In genomic region chr7:75737856-75738603, GRCh38 we compare ENCODE assay signal across 1 cellular context.
TF ChIP-seq lines count a peak whose summit lies in the region.

No MANE protein-coding gene starts in this region.

TF ChIP-seq in HepG2, 621 proteins besides CTCF, POLR2A, EP300 and RAD21 (continues in another document):
- no peak for TF ChIP-seq SATB2 (CRISPR knock-in tag; IDR thresholded peaks at IDR 0.05)
- TF ChIP-seq, protein P1, sequence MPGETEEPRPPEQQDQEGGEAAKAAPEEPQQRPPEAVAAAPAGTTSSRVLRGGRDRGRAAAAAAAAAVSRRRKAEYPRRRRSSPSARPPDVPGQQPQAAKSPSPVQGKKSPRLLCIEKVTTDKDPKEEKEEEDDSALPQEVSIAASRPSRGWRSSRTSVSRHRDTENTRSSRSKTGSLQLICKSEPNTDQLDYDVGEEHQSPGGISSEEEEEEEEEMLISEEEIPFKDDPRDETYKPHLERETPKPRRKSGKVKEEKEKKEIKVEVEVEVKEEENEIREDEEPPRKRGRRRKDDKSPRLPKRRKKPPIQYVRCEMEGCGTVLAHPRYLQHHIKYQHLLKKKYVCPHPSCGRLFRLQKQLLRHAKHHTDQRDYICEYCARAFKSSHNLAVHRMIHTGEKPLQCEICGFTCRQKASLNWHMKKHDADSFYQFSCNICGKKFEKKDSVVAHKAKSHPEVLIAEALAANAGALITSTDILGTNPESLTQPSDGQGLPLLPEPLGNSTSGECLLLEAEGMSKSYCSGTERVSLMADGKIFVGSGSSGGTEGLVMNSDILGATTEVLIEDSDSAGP (CRISPR knock-in tag; IDR thresholded peaks at IDR 0.05; ENCODE audit: borderline replicate concordance), result no peak
- TF ChIP-seq HES4 (CRISPR knock-in tag; IDR thresholded peaks at IDR 0.05; ENCODE audit: borderline replicate concordance), result no peak
- no peak for TF ChIP-seq ZNF280B (CRISPR knock-in tag; IDR thresholded peaks at IDR 0.05; ENCODE audit: borderline replicate concordance)
- TF ChIP-seq, protein P2, sequence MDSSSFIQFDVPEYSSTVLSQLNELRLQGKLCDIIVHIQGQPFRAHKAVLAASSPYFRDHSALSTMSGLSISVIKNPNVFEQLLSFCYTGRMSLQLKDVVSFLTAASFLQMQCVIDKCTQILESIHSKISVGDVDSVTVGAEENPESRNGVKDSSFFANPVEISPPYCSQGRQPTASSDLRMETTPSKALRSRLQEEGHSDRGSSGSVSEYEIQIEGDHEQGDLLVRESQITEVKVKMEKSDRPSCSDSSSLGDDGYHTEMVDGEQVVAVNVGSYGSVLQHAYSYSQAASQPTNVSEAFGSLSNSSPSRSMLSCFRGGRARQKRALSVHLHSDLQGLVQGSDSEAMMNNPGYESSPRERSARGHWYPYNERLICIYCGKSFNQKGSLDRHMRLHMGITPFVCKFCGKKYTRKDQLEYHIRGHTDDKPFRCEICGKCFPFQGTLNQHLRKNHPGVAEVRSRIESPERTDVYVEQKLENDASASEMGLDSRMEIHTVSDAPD (CRISPR knock-in tag; IDR thresholded peaks at IDR 0.05), result no peak
- no peak for TF ChIP-seq MAZ (IDR thresholded peaks at IDR 0.05; ENCODE audit: borderline replicate concordance, low read depth, low read length)
- TF ChIP-seq MAZ (CRISPR knock-in tag; IDR thresholded peaks at IDR 0.05; ENCODE audit: low read depth), result peak; percentile 22; the same call in 1 of the 2 replicates
- TF ChIP-seq, protein P3, sequence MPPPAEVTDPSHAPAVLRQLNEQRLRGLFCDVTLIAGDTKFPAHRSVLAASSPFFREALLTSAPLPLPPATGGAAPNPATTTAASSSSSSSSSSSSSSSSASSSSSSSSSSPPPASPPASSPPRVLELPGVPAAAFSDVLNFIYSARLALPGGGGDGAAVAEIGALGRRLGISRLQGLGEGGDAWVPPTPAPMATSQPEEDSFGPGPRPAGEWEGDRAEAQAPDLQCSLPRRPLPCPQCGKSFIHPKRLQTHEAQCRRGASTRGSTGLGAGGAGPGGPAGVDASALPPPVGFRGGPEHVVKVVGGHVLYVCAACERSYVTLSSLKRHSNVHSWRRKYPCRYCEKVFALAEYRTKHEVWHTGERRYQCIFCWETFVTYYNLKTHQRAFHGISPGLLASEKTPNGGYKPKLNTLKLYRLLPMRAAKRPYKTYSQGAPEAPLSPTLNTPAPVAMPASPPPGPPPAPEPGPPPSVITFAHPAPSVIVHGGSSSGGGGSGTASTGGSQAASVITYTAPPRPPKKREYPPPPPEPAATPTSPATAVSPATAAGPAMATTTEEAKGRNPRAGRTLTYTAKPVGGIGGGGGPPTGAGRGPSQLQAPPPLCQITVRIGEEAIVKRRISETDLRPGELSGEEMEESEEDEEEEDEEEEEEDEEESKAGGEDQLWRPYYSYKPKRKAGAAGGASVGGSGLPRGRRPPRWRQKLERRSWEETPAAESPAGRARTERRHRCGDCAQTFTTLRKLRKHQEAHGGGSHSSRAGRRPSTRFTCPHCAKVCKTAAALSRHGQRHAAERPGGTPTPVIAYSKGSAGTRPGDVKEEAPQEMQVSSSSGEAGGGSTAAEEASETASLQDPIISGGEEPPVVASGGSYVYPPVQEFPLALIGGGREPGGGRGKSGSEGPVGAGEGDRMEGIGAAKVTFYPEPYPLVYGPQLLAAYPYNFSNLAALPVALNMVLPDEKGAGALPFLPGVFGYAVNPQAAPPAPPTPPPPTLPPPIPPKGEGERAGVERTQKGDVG (CRISPR knock-in tag; IDR thresholded peaks at IDR 0.05; ENCODE audit: borderline replicate concordance), result peak; percentile 77; the same call in 1 of the 2 replicates
- TF ChIP-seq ZNF142 (CRISPR knock-in tag; IDR thresholded peaks at IDR 0.05), result 0 out of 2 replicates have a peak, but pooled peaks have one; percentile 18
- TF ChIP-seq ZNF839 (CRISPR knock-in tag; IDR thresholded peaks at IDR 0.05; ENCODE audit: borderline replicate concordance), result no peak
- no peak for TF ChIP-seq MAFF (IDR thresholded peaks at IDR 0.05; ENCODE audit: low read depth, low read length)
- TF ChIP-seq ZNF788 (CRISPR knock-in tag; IDR thresholded peaks at IDR 0.05; ENCODE audit: borderline replicate concordance), result 0 out of 2 replicates have a peak, but pooled peaks have one; percentile 38
- no peak for TF ChIP-seq ZNF234 (CRISPR knock-in tag; conservative IDR thresholded peaks at IDR 0.05)
- no peak for TF ChIP-seq ZNF33B (CRISPR knock-in tag; IDR thresholded peaks at IDR 0.05)
- no peak for TF ChIP-seq SIN3B (IDR thresholded peaks at IDR 0.05; ENCODE audit: low read length)
- TF ChIP-seq, protein P4, sequence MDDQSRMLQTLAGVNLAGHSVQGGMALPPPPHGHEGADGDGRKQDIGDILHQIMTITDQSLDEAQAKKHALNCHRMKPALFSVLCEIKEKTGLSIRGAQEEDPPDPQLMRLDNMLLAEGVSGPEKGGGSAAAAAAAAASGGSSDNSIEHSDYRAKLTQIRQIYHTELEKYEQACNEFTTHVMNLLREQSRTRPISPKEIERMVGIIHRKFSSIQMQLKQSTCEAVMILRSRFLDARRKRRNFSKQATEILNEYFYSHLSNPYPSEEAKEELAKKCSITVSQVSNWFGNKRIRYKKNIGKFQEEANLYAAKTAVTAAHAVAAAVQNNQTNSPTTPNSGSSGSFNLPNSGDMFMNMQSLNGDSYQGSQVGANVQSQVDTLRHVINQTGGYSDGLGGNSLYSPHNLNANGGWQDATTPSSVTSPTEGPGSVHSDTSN (CRISPR knock-in tag; IDR thresholded peaks at IDR 0.05; ENCODE audit: borderline replicate concordance), result no peak
- no peak for TF ChIP-seq ZSCAN21 (CRISPR knock-in tag; IDR thresholded peaks at IDR 0.05; ENCODE audit: borderline replicate concordance)
- 0 out of 2 replicates have a peak, but pooled peaks have one; percentile 17 for TF ChIP-seq TBX2 (CRISPR knock-in tag; IDR thresholded peaks at IDR 0.05; ENCODE audit: borderline replicate concordance)
- no peak for TF ChIP-seq SALL2 (CRISPR knock-in tag; IDR thresholded peaks at IDR 0.05)
- TF ChIP-seq ZNF570 (CRISPR knock-in tag; IDR thresholded peaks at IDR 0.05; ENCODE audit: borderline replicate concordance), result no peak
- TF ChIP-seq ZNF225 (CRISPR knock-in tag; IDR thresholded peaks at IDR 0.05), result peak; percentile 57; the same call in 1 of the 2 replicates
- TF ChIP-seq ZBTB3 (CRISPR knock-in tag; IDR thresholded peaks at IDR 0.05; ENCODE audit: borderline replicate concordance, low read depth), result no peak
- TF ChIP-seq, protein P5, sequence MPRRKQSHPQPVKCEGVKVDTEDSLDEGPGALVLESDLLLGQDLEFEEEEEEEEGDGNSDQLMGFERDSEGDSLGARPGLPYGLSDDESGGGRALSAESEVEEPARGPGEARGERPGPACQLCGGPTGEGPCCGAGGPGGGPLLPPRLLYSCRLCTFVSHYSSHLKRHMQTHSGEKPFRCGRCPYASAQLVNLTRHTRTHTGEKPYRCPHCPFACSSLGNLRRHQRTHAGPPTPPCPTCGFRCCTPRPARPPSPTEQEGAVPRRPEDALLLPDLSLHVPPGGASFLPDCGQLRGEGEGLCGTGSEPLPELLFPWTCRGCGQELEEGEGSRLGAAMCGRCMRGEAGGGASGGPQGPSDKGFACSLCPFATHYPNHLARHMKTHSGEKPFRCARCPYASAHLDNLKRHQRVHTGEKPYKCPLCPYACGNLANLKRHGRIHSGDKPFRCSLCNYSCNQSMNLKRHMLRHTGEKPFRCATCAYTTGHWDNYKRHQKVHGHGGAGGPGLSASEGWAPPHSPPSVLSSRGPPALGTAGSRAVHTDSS (CRISPR knock-in tag; conservative IDR thresholded peaks at IDR 0.05), result no peak
- no peak for TF ChIP-seq ZNF501 (CRISPR knock-in tag; IDR thresholded peaks at IDR 0.05)
- no peak for TF ChIP-seq ZNF883 (CRISPR knock-in tag; IDR thresholded peaks at IDR 0.05; ENCODE audit: not compliant biosample characterization)
- no peak for TF ChIP-seq ELF1 (CRISPR knock-in tag; IDR thresholded peaks at IDR 0.05)
- no peak for TF ChIP-seq BRCA1 (CRISPR knock-in tag; IDR thresholded peaks at IDR 0.05)
- no peak for TF ChIP-seq TIGD3 (CRISPR knock-in tag; IDR thresholded peaks at IDR 0.05; ENCODE audit: borderline replicate concordance)
- TF ChIP-seq ZFP37 (CRISPR knock-in tag; IDR thresholded peaks at IDR 0.05; ENCODE audit: borderline replicate concordance), result no peak
- TF ChIP-seq, protein P6, sequence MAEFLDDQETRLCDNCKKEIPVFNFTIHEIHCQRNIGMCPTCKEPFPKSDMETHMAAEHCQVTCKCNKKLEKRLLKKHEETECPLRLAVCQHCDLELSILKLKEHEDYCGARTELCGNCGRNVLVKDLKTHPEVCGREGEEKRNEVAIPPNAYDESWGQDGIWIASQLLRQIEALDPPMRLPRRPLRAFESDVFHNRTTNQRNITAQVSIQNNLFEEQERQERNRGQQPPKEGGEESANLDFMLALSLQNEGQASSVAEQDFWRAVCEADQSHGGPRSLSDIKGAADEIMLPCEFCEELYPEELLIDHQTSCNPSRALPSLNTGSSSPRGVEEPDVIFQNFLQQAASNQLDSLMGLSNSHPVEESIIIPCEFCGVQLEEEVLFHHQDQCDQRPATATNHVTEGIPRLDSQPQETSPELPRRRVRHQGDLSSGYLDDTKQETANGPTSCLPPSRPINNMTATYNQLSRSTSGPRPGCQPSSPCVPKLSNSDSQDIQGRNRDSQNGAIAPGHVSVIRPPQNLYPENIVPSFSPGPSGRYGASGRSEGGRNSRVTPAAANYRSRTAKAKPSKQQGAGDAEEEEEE (CRISPR knock-in tag; IDR thresholded peaks at IDR 0.05; ENCODE audit: borderline replicate concordance), result no peak
- TF ChIP-seq, protein P7, sequence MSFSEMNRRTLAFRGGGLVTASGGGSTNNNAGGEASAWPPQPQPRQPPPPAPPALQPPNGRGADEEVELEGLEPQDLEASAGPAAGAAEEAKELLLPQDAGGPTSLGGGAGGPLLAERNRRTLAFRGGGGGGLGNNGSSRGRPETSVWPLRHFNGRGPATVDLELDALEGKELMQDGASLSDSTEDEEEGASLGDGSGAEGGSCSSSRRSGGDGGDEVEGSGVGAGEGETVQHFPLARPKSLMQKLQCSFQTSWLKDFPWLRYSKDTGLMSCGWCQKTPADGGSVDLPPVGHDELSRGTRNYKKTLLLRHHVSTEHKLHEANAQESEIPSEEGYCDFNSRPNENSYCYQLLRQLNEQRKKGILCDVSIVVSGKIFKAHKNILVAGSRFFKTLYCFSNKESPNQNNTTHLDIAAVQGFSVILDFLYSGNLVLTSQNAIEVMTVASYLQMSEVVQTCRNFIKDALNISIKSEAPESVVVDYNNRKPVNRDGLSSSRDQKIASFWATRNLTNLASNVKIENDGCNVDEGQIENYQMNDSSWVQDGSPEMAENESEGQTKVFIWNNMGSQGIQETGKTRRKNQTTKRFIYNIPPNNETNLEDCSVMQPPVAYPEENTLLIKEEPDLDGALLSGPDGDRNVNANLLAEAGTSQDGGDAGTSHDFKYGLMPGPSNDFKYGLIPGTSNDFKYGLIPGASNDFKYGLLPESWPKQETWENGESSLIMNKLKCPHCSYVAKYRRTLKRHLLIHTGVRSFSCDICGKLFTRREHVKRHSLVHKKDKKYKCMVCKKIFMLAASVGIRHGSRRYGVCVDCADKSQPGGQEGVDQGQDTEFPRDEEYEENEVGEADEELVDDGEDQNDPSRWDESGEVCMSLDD (CRISPR knock-in tag; IDR thresholded peaks at IDR 0.05; ENCODE audit: borderline replicate concordance), result no peak
- TF ChIP-seq ATF1 (CRISPR knock-in tag; IDR thresholded peaks at IDR 0.05), result no peak
